Comparison of ENCODE assay signal across 1 cellular context in genomic region chr2:181368036-181368435, GRCh38.
TF ChIP-seq lines count a peak whose summit lies in the region.

No MANE protein-coding gene starts in this region.

TF ChIP-seq in HepG2, 621 proteins besides CTCF, POLR2A, EP300 and RAD21 (continued from another document):
- TF ChIP-seq MTA1 (CRISPR knock-in tag; IDR thresholded peaks at IDR 0.05; ENCODE audit: borderline replicate concordance) (no peak), GZF1 (CRISPR knock-in tag; IDR thresholded peaks at IDR 0.05) (no peak), ZNF580 (CRISPR knock-in tag; IDR thresholded peaks at IDR 0.05; ENCODE audit: borderline replicate concordance, low read depth) (no peak)
